ENCODE assay signal across 8 cellular contexts in the genomic region with DNA sequence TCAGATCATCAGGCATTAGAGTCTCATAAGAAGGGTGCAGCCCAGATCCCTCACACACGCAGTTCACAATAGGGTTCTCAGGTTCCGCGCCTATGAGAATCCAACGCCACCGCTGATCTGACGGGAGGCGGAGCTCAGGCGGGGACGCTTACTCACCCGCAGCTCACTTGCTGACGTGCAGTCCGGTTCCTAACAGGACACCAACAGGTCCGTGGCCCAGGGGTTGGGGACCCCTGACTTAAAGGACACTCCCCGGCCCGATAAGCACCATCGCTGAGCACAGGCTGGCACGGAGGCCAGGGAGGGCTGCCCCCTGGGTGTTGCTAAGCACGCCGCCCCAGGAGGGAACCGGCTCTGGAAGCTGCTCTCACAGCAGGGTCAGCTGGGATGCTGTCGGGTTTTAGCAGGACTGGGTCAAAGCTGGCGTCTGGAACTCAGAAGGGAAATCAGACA. TPM values are rescaled to one million over a fixed set of nuclear protein-coding genes. Genes with fewer than 3 reads are reported as not detected.
DNase-seq lines count a peak whose midpoint lies in the region; ATAC-seq, FAIRE-seq and TF ChIP-seq lines count a peak whose summit lies in the region.

No MANE protein-coding gene starts in this region.

- no peaks in the 10 kb centered on the region for H3K36me3 ChIP-seq in endothelial cell of umbilical vein (ENCODE audit: control insufficient read depth in 2 of 2, extremely low read depth in 1 of 2, insufficient read depth in 2 of 2, low read length in 2 of 2)
- H3K36me3 ChIP-seq in naive thymus-derived CD4-positive, alpha-beta T cell (ENCODE audit: control insufficient read depth in 2 of 3, insufficient read depth in 3 of 3, low read length in 3 of 3) = no peaks in the 10 kb centered on the region

- H3K4me1 ChIP-seq in endothelial cell of umbilical vein (ENCODE audit: control insufficient read depth, extremely low read depth, insufficient read depth, low read length) = peaks cover 10% of the 10 kb centered on the region
- peaks cover 12% of the 10 kb centered on the region in 2 donors for H3K4me1 ChIP-seq in naive thymus-derived CD4-positive, alpha-beta T cell (ENCODE audit: control insufficient read depth in 2 of 2, insufficient read depth in 2 of 2, low read length in 2 of 2)

- TF ChIP-seq CTCF in endothelial cell of umbilical vein (IDR thresholded peaks at IDR 0.05; ENCODE audit: extremely low read depth in 1 of 2, insufficient read depth in 1 of 2, low read depth in 1 of 2, low read length in 2 of 2) (no peak), GM10248 (IDR thresholded peaks at IDR 0.05; ENCODE audit: control extremely low read depth, extremely low read depth, low read depth, missing control alignments) (no peak)

- DNase-seq in G401 (ENCODE audit: low spot score) (peak; percentile 34), RKO (ENCODE audit: low spot score) (peak; percentile 85), endothelial cell of umbilical vein (ENCODE audit: low read depth, low spot score) (peak; percentile 61), Kasumi-1 (lab: John Stamatoyannopoulos, UW) (no peak), T1000 (lab: John Stamatoyannopoulos, UW) (no peak), GM10248 (ENCODE audit: extremely low spot score) (no peak), GM19240 (ENCODE audit: insufficient read length, low spot score) (no peak)
- DNase-seq in naive thymus-derived CD4-positive, alpha-beta T cell = no peak

- H3K79me2 ChIP-seq in endothelial cell of umbilical vein (ENCODE audit: control insufficient read depth, insufficient read depth, low read length) = no peaks in the 10 kb centered on the region

- no peak overlapping the region for H3K27ac ChIP-seq in endothelial cell of umbilical vein (ENCODE audit: insufficient read depth, low read depth, low read length)
- no peak overlapping the region for H3K27ac ChIP-seq in naive thymus-derived CD4-positive, alpha-beta T cell (ENCODE audit: low read depth, low read length)

- no peaks in the 10 kb centered on the region for H3K36me3 Mint-ChIP-seq in naive thymus-derived CD4-positive, alpha-beta T cell

- H3K4me2 ChIP-seq in endothelial cell of umbilical vein (ENCODE audit: insufficient read depth, low read length) = peak overlapping the region; percentile 44

- no peak for FAIRE-seq in endothelial cell of umbilical vein (lab: Jason Lieb, UNC)

- no peaks in the 10 kb centered on the region for H3K9me3 ChIP-seq in endothelial cell of umbilical vein (replicated peaks; ENCODE audit: control insufficient read depth, insufficient read depth, low read length)
- no peaks in the 10 kb centered on the region for H3K9me3 ChIP-seq in naive thymus-derived CD4-positive, alpha-beta T cell (ENCODE audit: control insufficient read depth in 2 of 3, low read length in 3 of 3)

- CTCF ChIA-PET in endothelial cell of umbilical vein (lab: Charles Lee) (interaction anchor here (1.0 to 1.8 kb wide), 12 partner anchors 9 to 120 kb away, joined by 3 to 8 read pairs (median 4); partner anchors contain the start of gene BAHCC1), GM10248 (lab: Yijun Ruan, JAX) (interaction anchor here (1.8 kb wide), 1 partner anchor 120 kb away, joined by 4 read pairs; no protein-coding TSS in a partner anchor)
- CTCF ChIA-PET in naive thymus-derived CD4-positive, alpha-beta T cell (lab: Charles Lee) = no interaction called here

- H3K27me3 Mint-ChIP-seq in naive thymus-derived CD4-positive, alpha-beta T cell = peaks cover 37 to 57% (median 45%) of the 10 kb centered on the region in 5 donors

- H4K20me1 ChIP-seq in endothelial cell of umbilical vein (replicated peaks; ENCODE audit: control insufficient read depth, extremely low read depth, insufficient read depth, low read length) = no peaks in the 10 kb centered on the region

- no peak overlapping the region for H3K4me3 ChIP-seq in endothelial cell of umbilical vein (replicated peaks in 1 of 3; ENCODE audit: insufficient read depth in 1 of 3, low read depth in 1 of 3, low read length in 3 of 3)
- peak overlapping the region; percentile 24 for H3K4me3 ChIP-seq in naive thymus-derived CD4-positive, alpha-beta T cell (ENCODE audit: low read length)

- BruUV-seq in endothelial cell of umbilical vein (replicated peaks; lab: Mats Ljungman, UMichigan) = no TSS peak

- peak; percentile 69 for ATAC-seq in naive thymus-derived CD4-positive, alpha-beta T cell

- peak overlapping the region in 1 of 9 donors; percentile 51 for H3K27ac Mint-ChIP-seq in naive thymus-derived CD4-positive, alpha-beta T cell

- peaks cover 0 to 2% (median 0%) of the 10 kb centered on the region in 11 donors for H3K9me3 Mint-ChIP-seq in naive thymus-derived CD4-positive, alpha-beta T cell

- in situ Hi-C loops in G401 (cut with HindIII; ENCODE audit: low sequenced_read_pairs) = no loop called here

- dilution Hi-C loops in endothelial cell of umbilical vein (cut with MboI; ENCODE audit: extremely low pct_ligation_motif_present, low sequenced_read_pairs) = no loop called here

- H3K4me1 Mint-ChIP-seq in naive thymus-derived CD4-positive, alpha-beta T cell = peaks cover 9 to 20% (median 14%) of the 10 kb centered on the region in 7 donors

- TF ChIP-seq POLR2A in endothelial cell of umbilical vein (IDR thresholded peaks at IDR 0.05; ENCODE audit: low read depth, low read length) = no peak

- peak overlapping the region; percentile 52 for H2AFZ ChIP-seq in endothelial cell of umbilical vein (ENCODE audit: low read depth, low read length)

- H3K27me3 ChIP-seq in endothelial cell of umbilical vein (ENCODE audit: control insufficient read depth in 2 of 2, insufficient read depth in 2 of 2, low read length in 2 of 2) = peaks cover 0 to 2% of the 10 kb centered on the region in 2 experiments
- H3K27me3 ChIP-seq in naive thymus-derived CD4-positive, alpha-beta T cell (ENCODE audit: control insufficient read depth in 2 of 2, insufficient read depth in 2 of 2, low read length in 2 of 2) = peaks cover 0 to 5% of the 10 kb centered on the region in 2 donors

- intact Hi-C loops in endothelial cell of umbilical vein (cut with micrococcal nuclease) = loop anchor here (2.0 kb wide), 1 partner anchor 18 kb away; no protein-coding TSS in a partner anchor
- intact Hi-C loops in naive thymus-derived CD4-positive, alpha-beta T cell (cut with micrococcal nuclease) = no loop called here

- H3K9me1 ChIP-seq in endothelial cell of umbilical vein (replicated peaks; ENCODE audit: control insufficient read depth, extremely low read depth, insufficient read depth, low read length) = no peaks in the 10 kb centered on the region

- peak overlapping the region; percentile 12 to 72 (median 50) for H3K4me3 Mint-ChIP-seq in naive thymus-derived CD4-positive, alpha-beta T cell

- no peak overlapping the region for H3K9ac ChIP-seq in endothelial cell of umbilical vein (replicated peaks; ENCODE audit: extremely low read depth, insufficient read depth, low read length)

- POLR2A ChIA-PET in endothelial cell of umbilical vein (lab: Charles Lee) (no interaction called here), GM10248 (lab: Yijun Ruan, JAX) (no interaction called here)
- POLR2A ChIA-PET in naive thymus-derived CD4-positive, alpha-beta T cell (lab: Charles Lee) = interaction anchor here (1.7 kb wide), 1 partner anchor 70 kb away, joined by 4 read pairs; the partner anchor contains the start of gene SLC38A10

TF ChIP-seq in endothelial cell of umbilical vein, 7 proteins besides CTCF, POLR2A, EP300 and RAD21:
- TF ChIP-seq FOS (IDR thresholded peaks at IDR 0.05; ENCODE audit: borderline replicate concordance, insufficient read depth, low read length) (peak; percentile 22), MYC (IDR thresholded peaks at IDR 0.05; ENCODE audit: low read depth, low read length) (no peak)

RNA-seq across cellular contexts. Expression of gene BAHCC1, which starts 30.1 kb away (rescaled TPM):
- 5.3 and 9.6 TPM in 2 replicates for total RNA-seq in G401 (2014; rRNA removed; shearing (Covaris generic))
- total RNA-seq in endothelial cell of umbilical vein = 10.3 and 11.6 TPM in 2 replicates
- 4.7 and 7.1 TPM in 2 replicates for polyA plus RNA-seq in endothelial cell of umbilical vein
- polyA plus RNA-seq in endothelial cell of umbilical vein (2011; cell fraction: cytosol; rRNA removed) = 3.4 and 5.1 TPM in 2 replicates
- 15.2 and 19.3 TPM in 2 replicates for polyA plus RNA-seq in endothelial cell of umbilical vein (2011; cell fraction: nucleus; rRNA removed)
- 3.5 and 3.7 TPM in 2 replicates for polyA plus RNA-seq in endothelial cell of umbilical vein (2012)
- 7.4 and 14.0 TPM in 2 replicates for polyA minus RNA-seq in endothelial cell of umbilical vein
- polyA minus RNA-seq in endothelial cell of umbilical vein (2011; cell fraction: cytosol; rRNA and poly(A)+ RNA removed) = 8.7 TPM
- polyA minus RNA-seq in endothelial cell of umbilical vein (2011; cell fraction: nucleus; rRNA and poly(A)+ RNA removed) = 3.3 and 10.0 TPM in 2 replicates
- 1 to 10 TPM in 1 of 5 experiments, under 1 TPM in 3, not detected in 1; 0.05 to 3.8 (median 0.68) TPM for total RNA-seq in naive thymus-derived CD4-positive, alpha-beta T cell
- polyA plus RNA-seq in naive thymus-derived CD4-positive, alpha-beta T cell = not detected

Comparison
In these comparisons a context has a peak if more than half of its experiments do, and no peak if none do; other contexts are left out.
1. DNase-seq: peak in G401 (single experiment), RKO (single experiment) and endothelial cell of umbilical vein (single experiment); none in naive thymus-derived CD4-positive, alpha-beta T cell (0 of 9), Kasumi-1 (0 of 2), T1000 (single experiment), GM10248 (single experiment) and GM19240 (single experiment).